In genomic region chr1:1759456-1760344, GRCh38 we compare ENCODE assay signal across 13 cellular contexts. TPM values are rescaled to one million over a fixed set of nuclear protein-coding genes. Genes with fewer than 3 reads are reported as not detected.
DNase-seq lines count a peak whose midpoint lies in the region; ATAC-seq and TF ChIP-seq lines count a peak whose summit lies in the region.
"Had no signal": no experiment of that assay in that cellular context is flagged by ENCODE, and none has a peak within 500 bp of the region (broad histone marks: within the 10 kb centered on the region; RNA-seq: fewer than 3 reads in every experiment).

No MANE protein-coding gene starts in this region.

- TF ChIP-seq POLR2A in prostate gland (IDR thresholded peaks at IDR 0.05), result no peak

- peak overlapping the region; percentile 57 to 83 (median 75) for H3K27ac Mint-ChIP-seq in immature natural killer cell
- H3K27ac Mint-ChIP-seq in activated T-helper 2 cell treated with anti-CD3 and anti-CD28 coated beads, Interferon-gamma antibody, Interleukin-2, Interleukin-4, amounts not matched to agents 10 μg/mL and 5 μg/mL and 100 μg/mL, durations not matched to agents 14 hours and 24 hours and 36 hours, result no peak overlapping the region
- H3K27ac Mint-ChIP-seq: activated naive CD8-positive, alpha-beta T cell treated with anti-CD3 and anti-CD28 coated beads for 36 hours had no signal

- H3K9me3 Mint-ChIP-seq in immature natural killer cell, result no peaks in the 10 kb centered on the region
- H3K9me3 Mint-ChIP-seq in activated T-helper 2 cell treated with anti-CD3 and anti-CD28 coated beads, Interferon-gamma antibody, Interleukin-2, Interleukin-4, amounts not matched to agents 10 μg/mL and 5 μg/mL and 100 μg/mL, durations not matched to agents 14 hours and 24 hours and 36 hours, result no peaks in the 10 kb centered on the region
- H3K9me3 Mint-ChIP-seq: activated naive CD8-positive, alpha-beta T cell treated with anti-CD3 and anti-CD28 coated beads for 36 hours had no signal

- H3K4me3 ChIP-seq in LNCaP clone FGC (ENCODE audit: low read depth, low read length) (peak overlapping the region; percentile 33), prostate gland (no peak overlapping the region)
- H3K4me3 ChIP-seq: esophagus muscularis mucosa, SK-N-MC had no signal

- H3K36me3 ChIP-seq in prostate gland, result peaks cover 0 to 25% of the 10 kb centered on the region in 2 donors

- peaks cover 0 to 6% (median 4%) of the 10 kb centered on the region in 3 donors for H3K36me3 Mint-ChIP-seq in immature natural killer cell
- peaks cover 51% of the 10 kb centered on the region for H3K36me3 Mint-ChIP-seq in activated T-helper 2 cell treated with anti-CD3 and anti-CD28 coated beads, Interferon-gamma antibody, Interleukin-2, Interleukin-4, amounts not matched to agents 10 μg/mL and 5 μg/mL and 100 μg/mL, durations not matched to agents 14 hours and 24 hours and 36 hours (ENCODE audit: low read depth)

- H3K27ac ChIP-seq in prostate gland, result peak overlapping the region; percentile 80 to 83
- H3K27ac ChIP-seq: esophagus muscularis mucosa had no signal

- H3K4me1 ChIP-seq in prostate gland (replicated peaks), result peaks cover 17% of the 10 kb centered on the region

- H3K27me3 Mint-ChIP-seq in immature natural killer cell (ENCODE audit: low read depth in 3 of 3), result peaks cover 0 to 6% (median 3%) of the 10 kb centered on the region in 3 donors
- H3K27me3 Mint-ChIP-seq in activated T-helper 2 cell treated with anti-CD3 and anti-CD28 coated beads, Interferon-gamma antibody, Interleukin-2, Interleukin-4, amounts not matched to agents 10 μg/mL and 5 μg/mL and 100 μg/mL, durations not matched to agents 14 hours and 24 hours and 36 hours (ENCODE audit: low read depth), result no peaks in the 10 kb centered on the region
- H3K27me3 Mint-ChIP-seq: activated naive CD8-positive, alpha-beta T cell treated with anti-CD3 and anti-CD28 coated beads for 36 hours had no signal

- peaks cover 20 to 30% of the 10 kb centered on the region in 2 donors for H3K4me1 Mint-ChIP-seq in immature natural killer cell
- H3K4me1 Mint-ChIP-seq in activated T-helper 2 cell treated with anti-CD3 and anti-CD28 coated beads, Interferon-gamma antibody, Interleukin-2, Interleukin-4, amounts not matched to agents 10 μg/mL and 5 μg/mL and 100 μg/mL, durations not matched to agents 14 hours and 24 hours and 36 hours (ENCODE audit: low read depth), result no peaks in the 10 kb centered on the region
- H3K4me1 Mint-ChIP-seq: activated naive CD8-positive, alpha-beta T cell treated with anti-CD3 and anti-CD28 coated beads for 36 hours had no signal

- no peaks in the 10 kb centered on the region for H3K9me3 ChIP-seq in prostate gland
- H3K9me3 ChIP-seq: esophagus muscularis mucosa had no signal

- H3K4me3 Mint-ChIP-seq in immature natural killer cell, result peak overlapping the region in 3 of 5 donors; percentile 21 to 65 (median 36)
- no peak overlapping the region for H3K4me3 Mint-ChIP-seq in activated T-helper 2 cell treated with anti-CD3 and anti-CD28 coated beads, Interferon-gamma antibody, Interleukin-2, Interleukin-4, amounts not matched to agents 10 μg/mL and 5 μg/mL and 100 μg/mL, durations not matched to agents 14 hours and 24 hours and 36 hours (ENCODE audit: low read depth)
- H3K4me3 Mint-ChIP-seq: activated naive CD8-positive, alpha-beta T cell treated with anti-CD3 and anti-CD28 coated beads for 36 hours had no signal

- ATAC-seq in HG02678 (IDR thresholded peaks at IDR 0.05; ENCODE audit: unreplicated experiment) (no peak), HG03457 (IDR thresholded peaks at IDR 0.05; ENCODE audit: unreplicated experiment) (no peak)

- DNase-seq in Caki2 (ENCODE audit: low read depth) (peak; percentile 42), LNCaP clone FGC (ENCODE audit: low read depth) (no peak), immature natural killer cell (no peak), prostate gland (ENCODE audit: low spot score) (no peak)
- DNase-seq in activated T-helper 2 cell treated with anti-CD3 and anti-CD28 coated beads, Interferon-gamma antibody, Interleukin-2, Interleukin-4, amounts not matched to agents 10 μg/mL and 5 μg/mL and 100 μg/mL, durations not matched to agents 14 hours and 24 hours and 36 hours (ENCODE audit: low spot score), result no peak
- DNase-seq: activated CD8-positive, alpha-beta memory T cell treated with anti-CD3 and anti-CD28 coated beads, Interleukin-2, amount 50 U/mL, for 4 hours; activated naive CD8-positive, alpha-beta T cell treated with anti-CD3 and anti-CD28 coated beads for 36 hours; NCI-H187 treated with DMSO at 0.1 percent for 48 hours; retina had no signal

- in situ Hi-C loops in Caki2 (cut with HindIII; ENCODE audit: low pct_unique_long_range_greater_than_20kb, low sequenced_read_pairs), result no loop called here

- intact Hi-C loops in prostate gland (cut with DNase I), result loop anchor here (10.0 kb wide), 1 partner anchor 145 kb away; no protein-coding TSS in a partner anchor
- intact Hi-C loops in activated T-helper 2 cell treated with anti-CD3 and anti-CD28 coated beads, Interferon-gamma antibody, Interleukin-2, Interleukin-4, amounts not matched to agents 10 μg/mL and 5 μg/mL and 100 μg/mL, durations not matched to agents 14 hours and 24 hours and 36 hours (cut with micrococcal nuclease), result no loop called here

- 92% methylated on average over 37 of the region's 37 CpGs for WGBS in prostate gland

- no peaks in the 10 kb centered on the region for H3K27me3 ChIP-seq in prostate gland (replicated peaks; ENCODE audit: insufficient read depth)
- H3K27me3 ChIP-seq: esophagus muscularis mucosa had no signal

- TF ChIP-seq CTCF in LNCaP clone FGC (IDR thresholded peaks at IDR 0.05; ENCODE audit: control insufficient read depth, extremely low read depth, insufficient read depth) (no peak), prostate gland (IDR thresholded peaks at IDR 0.05) (no peak)

RNA-seq across cellular contexts. Expression of gene NADK, which starts 18.6 kb away (rescaled TPM):
- 51.8 and 82.9 TPM in 2 replicates for total RNA-seq in Caki2 (2014; rRNA removed; shearing (Covaris generic); ENCODE audit: low replicate concordance)
- 10 to 100 TPM; 30.9 to 53.3 (median 37.3) TPM for polyA plus RNA-seq in immature natural killer cell
- 10 to 100 TPM; 64.5 to 91.1 TPM for total RNA-seq in prostate gland
- total RNA-seq in activated T-helper 2 cell treated with anti-CD3 and anti-CD28 coated beads, Interferon-gamma antibody, Interleukin-2, Interleukin-4, amounts not matched to agents 10 μg/mL and 5 μg/mL and 100 μg/mL, durations not matched to agents 14 hours and 24 hours and 36 hours, result 81.8 and 84.5 TPM in 2 replicates

RNA-seq across cellular contexts. Expression of gene CDK11A, which starts 35.5 kb away (rescaled TPM):
- total RNA-seq in Caki2 (2014; rRNA removed; shearing (Covaris generic); ENCODE audit: low replicate concordance), result 3.7 and 15.4 TPM in 2 replicates
- 10 to 100 TPM in 2 of 3 donors, 1 to 10 TPM in 1; 1.6 to 32.6 (median 14.9) TPM for polyA plus RNA-seq in immature natural killer cell
- 10 to 100 TPM; 31.1 to 47.4 TPM for total RNA-seq in prostate gland
- total RNA-seq in activated T-helper 2 cell treated with anti-CD3 and anti-CD28 coated beads, Interferon-gamma antibody, Interleukin-2, Interleukin-4, amounts not matched to agents 10 μg/mL and 5 μg/mL and 100 μg/mL, durations not matched to agents 14 hours and 24 hours and 36 hours, result 58.5 and 63.1 TPM in 2 replicates
